8 cellular contexts compared by ENCODE assay signal in the genomic region with DNA sequence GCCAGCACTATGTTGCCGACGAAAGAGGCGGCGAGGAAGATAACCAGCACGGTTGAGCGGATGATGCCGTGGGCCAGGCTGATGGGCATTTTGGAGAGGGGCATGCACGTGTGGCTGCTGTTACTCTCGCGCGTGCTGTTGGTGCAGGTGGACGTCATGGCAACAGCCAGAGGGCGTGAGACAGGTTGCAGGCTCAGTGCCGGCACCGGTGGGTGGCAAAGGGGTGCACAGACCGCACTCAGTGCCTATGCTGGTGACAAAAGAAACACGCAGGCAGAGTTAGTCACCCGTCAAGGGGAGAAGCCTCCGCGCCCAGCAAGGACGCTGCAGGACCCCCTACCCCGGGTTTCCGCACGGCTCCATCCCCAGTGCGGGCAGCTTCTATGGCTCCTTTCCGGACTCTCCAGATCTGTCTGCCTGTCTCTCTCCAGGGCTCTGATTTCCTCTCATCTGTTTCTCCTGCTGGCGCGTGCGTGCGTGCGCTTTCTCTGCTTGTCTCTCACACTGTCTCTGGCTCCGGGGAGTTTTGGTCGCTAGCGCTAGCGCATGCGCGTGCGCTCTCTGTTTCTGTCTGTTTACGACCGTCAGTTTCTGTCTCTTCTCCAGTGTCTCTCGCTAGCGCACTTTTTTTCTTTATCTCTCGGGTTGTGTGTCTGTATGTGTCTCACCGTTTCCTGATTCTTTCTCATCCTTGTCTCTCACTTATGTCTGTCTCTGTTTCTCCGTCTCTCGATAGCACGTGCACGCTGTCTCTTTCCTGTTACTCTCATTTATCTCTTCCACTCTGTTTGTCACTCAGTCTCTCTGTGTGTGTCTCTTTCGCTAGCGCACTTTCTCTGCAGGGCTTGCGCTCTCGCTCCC. TPM values are rescaled to one million over a fixed set of nuclear protein-coding genes. Genes with fewer than 3 reads are reported as not detected.
DNase-seq lines count a peak whose midpoint lies in the region; ATAC-seq, FAIRE-seq and TF ChIP-seq lines count a peak whose summit lies in the region.

No MANE protein-coding gene starts in this region.

- H3K27me3 ChIP-seq in CD4-positive, alpha-beta T cell (ENCODE audit: control insufficient read depth, insufficient read depth, low read length), result peaks cover 35% of the 10 kb centered on the region
- no peaks in the 10 kb centered on the region for H3K27me3 ChIP-seq in SJCRH30
- peaks cover 12% of the 10 kb centered on the region for H3K27me3 ChIP-seq in mammary epithelial cell (ENCODE audit: insufficient read depth, low read length)
- peaks cover 43% of the 10 kb centered on the region for H3K27me3 ChIP-seq in keratinocyte (ENCODE audit: control insufficient read depth, extremely low read depth, insufficient read depth, low read length)

- no peak for TF ChIP-seq CTCF in CD4-positive, alpha-beta T cell (IDR thresholded peaks at IDR 0.05)
- TF ChIP-seq CTCF in mammary epithelial cell (conservative IDR thresholded peaks at IDR 0.05 in 1 of 2, IDR thresholded peaks at IDR 0.05 in 1 of 2; ENCODE audit: extremely low read depth in 1 of 2, insufficient read depth in 1 of 2, low read depth in 1 of 2, low read length in 2 of 2) (no peak), keratinocyte (optimal IDR thresholded peaks at IDR 0.05 in 1 of 3, IDR thresholded peaks at IDR 0.05 in 1 of 3, conservative IDR thresholded peaks at IDR 0.05 in 1 of 3; ENCODE audit: extremely low read depth in 1 of 3, insufficient read depth in 2 of 3, low read length in 3 of 3) (no peak)

- no TSS peak for BruUV-seq in mammary epithelial cell (replicated peaks; lab: Mats Ljungman, UMichigan)

- H3K9ac ChIP-seq in mammary epithelial cell (ENCODE audit: insufficient read depth, low read length), result no peak overlapping the region
- H3K9ac ChIP-seq in keratinocyte (ENCODE audit: control insufficient read depth, extremely low read depth, insufficient read depth, low read length), result no peak overlapping the region

- peak overlapping the region; percentile 42 for H2AFZ ChIP-seq in mammary epithelial cell (ENCODE audit: low read depth, low read length)
- H2AFZ ChIP-seq in keratinocyte (ENCODE audit: control insufficient read depth, low read length), result peak overlapping the region; percentile 5

- 50% methylated on average over 29 of the region's 52 CpGs for WGBS in mammary epithelial cell (ENCODE audit: low coverage, missing lambda C conversion rate)

- H3K4me1 Mint-ChIP-seq in CD4-positive, alpha-beta T cell (ENCODE audit: low read depth), result peaks cover 7% of the 10 kb centered on the region

- H3K27me3 Mint-ChIP-seq in CD4-positive, alpha-beta T cell, result peaks cover 27% of the 10 kb centered on the region

- H4K20me1 ChIP-seq in mammary epithelial cell (ENCODE audit: insufficient read depth, low read length) (no peaks in the 10 kb centered on the region), keratinocyte (ENCODE audit: control insufficient read depth, extremely low read depth, insufficient read depth, low read length) (no peaks in the 10 kb centered on the region)

- H3K4me3 ChIP-seq in SJCRH30 (peak overlapping the region; percentile 19; the same call in 1 of the 2 replicates), mammary epithelial cell (replicated peaks in 1 of 3; ENCODE audit: insufficient read depth in 1 of 3, low read depth in 2 of 3, low read length in 3 of 3) (peak overlapping the region in 2 of 3 experiments; percentile 13 to 19), keratinocyte (ENCODE audit: control insufficient read depth in 2 of 3, extremely low read depth in 1 of 3, insufficient read depth in 2 of 3, low read depth in 1 of 3, low read length in 3 of 3) (peak overlapping the region; percentile 2 to 56 (median 11))

- no peaks in the 10 kb centered on the region for H3K9me3 Mint-ChIP-seq in CD4-positive, alpha-beta T cell

- FAIRE-seq in keratinocyte (lab: Jason Lieb, UNC), result no peak

- CTCF ChIA-PET in CD4-positive, alpha-beta T cell (lab: Charles Lee), result no interaction called here
- CTCF ChIA-PET in mammary epithelial cell (lab: Charles Lee; ENCODE audit: low non-redundant PET), result no interaction called here

- H3K79me2 ChIP-seq in mammary epithelial cell (ENCODE audit: insufficient read depth, low read length), result no peaks in the 10 kb centered on the region
- no peaks in the 10 kb centered on the region for H3K79me2 ChIP-seq in keratinocyte (ENCODE audit: control insufficient read depth, insufficient read depth, low read length)

- ATAC-seq in CD4-positive, alpha-beta T cell (ENCODE audit: poor library complexity), result peak; percentile 66
- ATAC-seq in HG03342 (IDR thresholded peaks at IDR 0.05; ENCODE audit: unreplicated experiment), result peak; percentile 83

- POLR2A ChIA-PET in CD4-positive, alpha-beta T cell (lab: Charles Lee), result no interaction called here

- H3K4me3 Mint-ChIP-seq in CD4-positive, alpha-beta T cell, result no peak overlapping the region

- intact Hi-C loops in CD4-positive, alpha-beta T cell (cut with DNase I, micrococcal nuclease), result no loop called here
- intact Hi-C loops in mammary epithelial cell (cut with micrococcal nuclease), result no loop called here

- no peaks in the 10 kb centered on the region for H3K9me1 ChIP-seq in keratinocyte (ENCODE audit: control insufficient read depth, extremely low read depth, insufficient read depth, low read length)

- H3K36me3 Mint-ChIP-seq in CD4-positive, alpha-beta T cell (ENCODE audit: low read depth), result no peaks in the 10 kb centered on the region

- peak overlapping the region; percentile 27 for H3K4me2 ChIP-seq in mammary epithelial cell (ENCODE audit: insufficient read depth, low read depth, low read length)
- peak overlapping the region; percentile 49 for H3K4me2 ChIP-seq in keratinocyte (ENCODE audit: control insufficient read depth, extremely low read depth, insufficient read depth, low read depth, low read length)

- H3K9me3 ChIP-seq in CD4-positive, alpha-beta T cell (ENCODE audit: control insufficient read depth, low read length), result no peaks in the 10 kb centered on the region
- H3K9me3 ChIP-seq in SJCRH30 (replicated peaks), result no peaks in the 10 kb centered on the region
- no peaks in the 10 kb centered on the region for H3K9me3 ChIP-seq in mammary epithelial cell (replicated peaks; ENCODE audit: insufficient read depth, low read length)
- no peaks in the 10 kb centered on the region for H3K9me3 ChIP-seq in keratinocyte (ENCODE audit: control insufficient read depth, low read depth, low read length)

- in situ Hi-C loops in mammary epithelial cell (cut with MboI; ENCODE audit: low sequenced_read_pairs in 2 of 2), result no loop called here

- dilution Hi-C loops in mammary epithelial cell (cut with HindIII; ENCODE audit: low sequenced_read_pairs), result no loop called here
- dilution Hi-C loops in keratinocyte (cut with MboI; ENCODE audit: extremely low pct_ligation_motif_present, low sequenced_read_pairs), result no loop called here

- H3K27ac Mint-ChIP-seq in CD4-positive, alpha-beta T cell, result no peak overlapping the region

- H3K36me3 ChIP-seq in SJCRH30 (no peaks in the 10 kb centered on the region), mammary epithelial cell (ENCODE audit: insufficient read depth, low read length) (no peaks in the 10 kb centered on the region), keratinocyte (ENCODE audit: control insufficient read depth in 2 of 2, extremely low read depth in 1 of 2, insufficient read depth in 2 of 2, low read length in 2 of 2) (no peaks in the 10 kb centered on the region)

- H3K4me1 ChIP-seq in SJCRH30 (no peaks in the 10 kb centered on the region), mammary epithelial cell (ENCODE audit: insufficient read depth, low read length) (peaks cover 5% of the 10 kb centered on the region), keratinocyte (ENCODE audit: control insufficient read depth, extremely low read depth, insufficient read depth, low read length) (no peaks in the 10 kb centered on the region)

- DNase-seq in CD4-positive, alpha-beta T cell, result peak in 6 of 10 experiments; percentile 5 to 32 (median 20)
- DNase-seq in GM19238 (ENCODE audit: insufficient read length, low spot score) (peak; percentile 34), SJCRH30 (peak; percentile 6 to 10), mammary epithelial cell (peak; percentile 25), keratinocyte (ENCODE audit: low read depth, low spot score) (no peak), NOMO-1 treated with DMSO at 0.1 percent for 48 hours (lab: John Stamatoyannopoulos, UW; ENCODE audit: unreplicated experiment) (no peak)
- peak in 2 of 3 experiments; percentile 18 to 45 for DNase-seq in stimulated activated CD4-positive, alpha-beta T cell treated with anti-CD3 and anti-CD28 coated beads, TNF-alpha, amount 100 ng/mL, for 24 hours (ENCODE audit: low read depth in 3 of 3)

- no peak overlapping the region for H3K27ac ChIP-seq in CD4-positive, alpha-beta T cell (ENCODE audit: low read depth, low read length)
- H3K27ac ChIP-seq in SJCRH30 (no peak overlapping the region), mammary epithelial cell (ENCODE audit: insufficient read depth, low read depth, low read length) (no peak overlapping the region), keratinocyte (ENCODE audit: control insufficient read depth, insufficient read depth, low read length) (no peak overlapping the region)

RNA-seq across cellular contexts. Expression of a gene that starts 2.0 kb away (rescaled TPM):
- total RNA-seq in CD4-positive, alpha-beta T cell, result under 1 TPM; 0.17 to 0.22 TPM
- not detected in 2 replicates for total RNA-seq in SJCRH30 (2014; rRNA removed; shearing (Covaris generic))
- not detected for total RNA-seq in mammary epithelial cell
- polyA plus RNA-seq in mammary epithelial cell (not detected), keratinocyte (not detected in 3 replicates)
- polyA minus RNA-seq in mammary epithelial cell (not detected), keratinocyte (not detected in 3 replicates)
- not detected for polyA plus RNA-seq in keratinocyte (2011; ENCODE audit: low read depth)
- not detected in 2 replicates for polyA plus RNA-seq in keratinocyte (2011; cell fraction: cytosol; rRNA removed)
- polyA plus RNA-seq in keratinocyte (2011; cell fraction: nucleus; rRNA removed), result not detected in 2 replicates
- not detected in 2 replicates for polyA plus RNA-seq in keratinocyte (2012; ENCODE audit: low replicate concordance)
- polyA minus RNA-seq in keratinocyte (2011; cell fraction: cytosol; rRNA and poly(A)+ RNA removed), result not detected
- not detected in 2 replicates for polyA minus RNA-seq in keratinocyte (2011; cell fraction: nucleus; rRNA and poly(A)+ RNA removed)

Comparison
In these comparisons a context has a peak if more than half of its experiments do, and no peak if none do; other contexts are left out.
1. DNase-seq: peak in CD4-positive, alpha-beta T cell (6 of 10), GM19238 (single experiment), SJCRH30 (2 of 2), mammary epithelial cell (single experiment) and stimulated activated CD4-positive, alpha-beta T cell treated with anti-CD3 and anti-CD28 coated beads, TNF-alpha, amount 100 ng/mL, for 24 hours (2 of 3); none in keratinocyte (single experiment) and NOMO-1 treated with DMSO at 0.1 percent for 48 hours (single experiment).
2. Peak in every context shown above with its lines, with median percentiles within 50 percentile points of each other: H3K4me3 ChIP-seq.